In genomic region chr1:230867903-230868735, GRCh38 we compare ENCODE assay signal across 7 cellular contexts. TPM values are rescaled to one million over a fixed set of nuclear protein-coding genes. Genes with fewer than 3 reads are reported as not detected.
DNase-seq lines count a peak whose midpoint lies in the region; ATAC-seq and TF ChIP-seq lines count a peak whose summit lies in the region.

C1orf198 (minus strand) TSS chr1:230868521; CDS start chr1:230868512, 9 bp downstream.

- peaks cover 37% of the 10 kb centered on the region for H3K36me3 Mint-ChIP-seq in chondrocyte (ENCODE audit: low read depth)

- H3K4me1 Mint-ChIP-seq in chondrocyte (ENCODE audit: low read depth) = peaks cover 51% of the 10 kb centered on the region

- peak; percentile 39 for TF ChIP-seq POLR2A in GM15510 (IDR thresholded peaks at IDR 0.05; ENCODE audit: borderline replicate concordance, extremely low read depth, insufficient read length)

- TF ChIP-seq CTCF in chondrocyte (IDR thresholded peaks at IDR 0.05) = peak; percentile 28

- peak within 1 kb of the TSS; percentile 86 for H3K4me3 Mint-ChIP-seq in chondrocyte (ENCODE audit: unreplicated experiment)

- ATAC-seq in HG02588 (IDR thresholded peaks at IDR 0.05; ENCODE audit: unreplicated experiment) (peak; percentile 80), left lobe of liver (peak; percentile 97)

- H3K27me3 Mint-ChIP-seq in chondrocyte (ENCODE audit: low read depth) = no peaks in the 10 kb centered on the region

- H3K27ac Mint-ChIP-seq in chondrocyte (ENCODE audit: unreplicated experiment) = peak within 1 kb of the TSS; percentile 96

- DNase-seq in NCI-H1092 treated with DMSO at 0.1 percent for 48 hours (lab: John Stamatoyannopoulos, UW) (peak; percentile 80), chondrocyte (ENCODE audit: low spot score) (no peak), left lobe of liver (ENCODE audit: low spot score) (peak; percentile 85)
- peak; percentile 60 to 70 for DNase-seq in activated CD4-positive, alpha-beta T cell treated with anti-CD3 and anti-CD28 coated beads for 24 hours (ENCODE audit: low read depth in 2 of 2)
- peak; percentile 62 for DNase-seq in stimulated activated CD4-positive, alpha-beta T cell treated with anti-CD3 and anti-CD28 coated beads, Interleukin-2, amount 100 ng/mL, for 4 hours (ENCODE audit: low read depth)

- H3K9me3 Mint-ChIP-seq in chondrocyte (ENCODE audit: low read depth) = no peaks in the 10 kb centered on the region

RNA-seq across cellular contexts. Expression of gene C1orf198, which starts in this region (rescaled TPM):
- total RNA-seq in chondrocyte (474 to 505 TPM (median 492 TPM) in 3 replicates), left lobe of liver (4.6 TPM)

Comparison
In these comparisons a context has a peak if more than half of its experiments do, and no peak if none do; other contexts are left out.
1. RNA of gene C1orf198 (total RNA-seq): 474 to 505 TPM in chondrocyte; 4.6 TPM in left lobe of liver (single experiment); every median in the first group is over 10 times any median in the second.